Comparison of ENCODE assay signal across 1 cellular context in the genomic region with DNA sequence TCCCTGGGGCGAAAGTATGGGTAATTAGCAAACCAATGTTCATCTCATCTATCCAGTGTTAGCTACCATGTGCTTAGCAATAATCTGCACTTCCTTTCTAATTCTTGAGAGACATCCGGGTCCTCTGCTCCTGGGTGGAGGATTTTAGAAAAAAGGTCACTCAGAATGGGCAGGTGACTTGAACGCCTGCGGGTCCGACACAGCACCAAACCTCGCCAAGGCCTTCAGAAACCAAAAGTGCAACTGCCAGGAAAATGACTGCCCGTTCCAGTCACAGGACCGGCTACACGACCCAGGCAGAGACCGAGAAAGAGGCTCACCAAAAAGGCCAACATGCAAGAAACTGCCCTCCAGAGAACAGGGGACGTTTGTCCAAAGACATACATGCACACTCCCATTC.
TF ChIP-seq lines count a peak whose summit lies in the region.

No MANE protein-coding gene starts in this region.

TF ChIP-seq in A549, 52 proteins besides CTCF, POLR2A, EP300 and RAD21 (continued from another document):
- TF ChIP-seq RCOR1 (IDR thresholded peaks at IDR 0.05; ENCODE audit: low read depth, low read length) = no peak
- TF ChIP-seq, protein P1, sequence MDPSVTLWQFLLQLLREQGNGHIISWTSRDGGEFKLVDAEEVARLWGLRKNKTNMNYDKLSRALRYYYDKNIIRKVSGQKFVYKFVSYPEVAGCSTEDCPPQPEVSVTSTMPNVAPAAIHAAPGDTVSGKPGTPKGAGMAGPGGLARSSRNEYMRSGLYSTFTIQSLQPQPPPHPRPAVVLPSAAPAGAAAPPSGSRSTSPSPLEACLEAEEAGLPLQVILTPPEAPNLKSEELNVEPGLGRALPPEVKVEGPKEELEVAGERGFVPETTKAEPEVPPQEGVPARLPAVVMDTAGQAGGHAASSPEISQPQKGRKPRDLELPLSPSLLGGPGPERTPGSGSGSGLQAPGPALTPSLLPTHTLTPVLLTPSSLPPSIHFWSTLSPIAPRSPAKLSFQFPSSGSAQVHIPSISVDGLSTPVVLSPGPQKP (IDR thresholded peaks at IDR 0.05; ENCODE audit: low read depth, low read length) = no peak
- TF ChIP-seq ZNF302 (CRISPR knock-in tag; IDR thresholded peaks at IDR 0.05) = no peak
- TF ChIP-seq CEBPB (IDR thresholded peaks at IDR 0.05) = no peak
- no peak for TF ChIP-seq EHMT2 (IDR thresholded peaks at IDR 0.05; ENCODE audit: low read depth)
- TF ChIP-seq, protein P2, sequence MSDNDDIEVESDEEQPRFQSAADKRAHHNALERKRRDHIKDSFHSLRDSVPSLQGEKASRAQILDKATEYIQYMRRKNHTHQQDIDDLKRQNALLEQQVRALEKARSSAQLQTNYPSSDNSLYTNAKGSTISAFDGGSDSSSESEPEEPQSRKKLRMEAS (IDR thresholded peaks at IDR 0.05) = no peak
- TF ChIP-seq, protein P3, sequence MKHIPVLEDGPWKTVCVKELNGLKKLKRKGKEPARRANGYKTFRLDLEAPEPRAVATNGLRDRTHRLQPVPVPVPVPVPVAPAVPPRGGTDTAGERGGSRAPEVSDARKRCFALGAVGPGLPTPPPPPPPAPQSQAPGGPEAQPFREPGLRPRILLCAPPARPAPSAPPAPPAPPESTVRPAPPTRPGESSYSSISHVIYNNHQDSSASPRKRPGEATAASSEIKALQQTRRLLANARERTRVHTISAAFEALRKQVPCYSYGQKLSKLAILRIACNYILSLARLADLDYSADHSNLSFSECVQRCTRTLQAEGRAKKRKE (CRISPR knock-in tag; IDR thresholded peaks at IDR 0.05; ENCODE audit: low read depth) = no peak
- TF ChIP-seq POLR2AphosphoS2 (conservative IDR thresholded peaks at IDR 0.05; ENCODE audit: low read length) = no peak
TF ChIP-seq in A549: peak in this region for 0.
